ENCODE assay signal across 8 cellular contexts in genomic region chr1:50959913-50960844, GRCh38. TPM values are rescaled to one million over a fixed set of nuclear protein-coding genes. Genes with fewer than 3 reads are reported as not detected.
DNase-seq lines count a peak whose midpoint lies in the region; ATAC-seq, FAIRE-seq and TF ChIP-seq lines count a peak whose summit lies in the region.

TSS of gene FAF1 (minus strand) at chr1:50960267. CDS start at chr1:50959811, 456 bp downstream.

- H3K4me1 ChIP-seq in mammary epithelial cell (ENCODE audit: insufficient read depth, low read length) (peaks cover under 1% of the 10 kb centered on the region), small intestine (ENCODE audit: control insufficient read depth in 2 of 2, insufficient read depth in 1 of 2, low read depth in 1 of 2, low read length in 1 of 2) (no peaks in the 10 kb centered on the region)

- H2AFZ ChIP-seq in mammary epithelial cell (ENCODE audit: low read depth, low read length), result peak within 1 kb of the TSS; percentile 91

- DNase-seq in ACHN, result peak; percentile 95
- peak; percentile 97 for DNase-seq in NCI-H2171 treated with DMSO at 0.1 percent for 48 hours (lab: John Stamatoyannopoulos, UW)
- DNase-seq in WERI-Rb-1, result peak; percentile 98
- peak; percentile 98 for DNase-seq in mammary epithelial cell
- DNase-seq in iPS-NIHi11 (ENCODE audit: low spot score), result peak; percentile 98
- DNase-seq in small intestine, result peak; percentile 98

- peak within 1 kb of the TSS; percentile 84 for H3K9ac ChIP-seq in mammary epithelial cell (ENCODE audit: insufficient read depth, low read length)

- peak; percentile 37 for TF ChIP-seq CTCF in WERI-Rb-1 (IDR thresholded peaks at IDR 0.05; ENCODE audit: low read depth, low read length)
- TF ChIP-seq CTCF in mammary epithelial cell (conservative IDR thresholded peaks at IDR 0.05 in 1 of 2, IDR thresholded peaks at IDR 0.05 in 1 of 2; ENCODE audit: extremely low read depth in 1 of 2, insufficient read depth in 1 of 2, low read depth in 1 of 2, low read length in 2 of 2), result peak; percentile 30 to 44

- dilution Hi-C loops in mammary epithelial cell (cut with HindIII; ENCODE audit: low sequenced_read_pairs), result loop anchor here (5.0 kb wide), 1 partner anchor 43 kb away; no protein-coding TSS in a partner anchor

- H3K79me2 ChIP-seq in mammary epithelial cell (ENCODE audit: insufficient read depth, low read length), result peaks cover 36% of the 10 kb centered on the region

- no peaks in the 10 kb centered on the region for H4K20me1 ChIP-seq in mammary epithelial cell (ENCODE audit: insufficient read depth, low read length)

- 4% methylated on average over 10 of the region's 80 CpGs for WGBS in mammary epithelial cell (ENCODE audit: low coverage, missing lambda C conversion rate)
- WGBS in small intestine, 3 donors, result 0 to 1% (median 0%) methylated on average over 41 to 80 of the region's 80 CpGs

- ATAC-seq in GM18861 (IDR thresholded peaks at IDR 0.05; ENCODE audit: unreplicated experiment) (peak; percentile 83), HG03097 (IDR thresholded peaks at IDR 0.05; ENCODE audit: low FRiP score, unreplicated experiment) (peak; percentile 90)

- H3K4me2 ChIP-seq in mammary epithelial cell (ENCODE audit: insufficient read depth, low read depth, low read length), result peak within 1 kb of the TSS; percentile 90

- H3K4me3 ChIP-seq in WERI-Rb-1 (ENCODE audit: low read depth, low read length) (peak within 1 kb of the TSS; percentile 98), mammary epithelial cell (replicated peaks in 1 of 3; ENCODE audit: insufficient read depth in 1 of 3, low read depth in 2 of 3, low read length in 3 of 3) (peak within 1 kb of the TSS; percentile 71 to 92 (median 87)), small intestine (ENCODE audit: low read depth in 1 of 2, low read length in 2 of 2) (peak within 1 kb of the TSS; percentile 81 to 94)

- CTCF ChIA-PET in mammary epithelial cell (lab: Charles Lee; ENCODE audit: low non-redundant PET), result interaction anchor here (0.8 to 1.2 kb wide), 3 partner anchors 8 to 128 kb away, joined by 3 to 7 read pairs (median 6); no protein-coding TSS in a partner anchor

- H3K27me3 ChIP-seq in WERI-Rb-1 (ENCODE audit: insufficient read depth, low read depth, severe bottlenecking) (no peaks in the 10 kb centered on the region), mammary epithelial cell (ENCODE audit: insufficient read depth, low read length) (no peaks in the 10 kb centered on the region), small intestine (ENCODE audit: control insufficient read depth in 2 of 2, insufficient read depth in 2 of 2, low read length in 2 of 2) (no peaks in the 10 kb centered on the region)

- BruUV-seq in mammary epithelial cell (replicated peaks; lab: Mats Ljungman, UMichigan), result TSS peak; percentile 74

- H3K36me3 ChIP-seq in WERI-Rb-1 (peaks cover 27% of the 10 kb centered on the region), mammary epithelial cell (ENCODE audit: insufficient read depth, low read length) (no peaks in the 10 kb centered on the region), small intestine (ENCODE audit: control insufficient read depth in 2 of 2, insufficient read depth in 2 of 2, low read length in 2 of 2) (no peaks in the 10 kb centered on the region)

- intact Hi-C loops in mammary epithelial cell (cut with micrococcal nuclease), result loop anchor here (1.0 to 2.0 kb wide), 2 partner anchors 8 to 31 kb away; no protein-coding TSS in a partner anchor

- peak; percentile 47 for FAIRE-seq in small intestine (lab: Jason Lieb, UNC)

- H3K9me3 ChIP-seq in WERI-Rb-1 (ENCODE audit: severe bottlenecking) (no peaks in the 10 kb centered on the region), mammary epithelial cell (replicated peaks; ENCODE audit: insufficient read depth, low read length) (no peaks in the 10 kb centered on the region), small intestine (ENCODE audit: control insufficient read depth, low read depth) (no peaks in the 10 kb centered on the region)

- in situ Hi-C loops in ACHN (cut with HindIII; ENCODE audit: low pct_ligation_motif_present, low pct_unique_long_range_greater_than_20kb, low sequenced_read_pairs), result no loop called here
- in situ Hi-C loops in mammary epithelial cell (cut with MboI; ENCODE audit: low sequenced_read_pairs in 2 of 2), result no loop called here

- H3K27ac ChIP-seq in WERI-Rb-1 (peak within 1 kb of the TSS; percentile 92), mammary epithelial cell (ENCODE audit: insufficient read depth, low read depth, low read length) (peak within 1 kb of the TSS; percentile 70), small intestine (ENCODE audit: low read depth in 1 of 2, low read length in 1 of 2) (peak within 1 kb of the TSS; percentile 71 to 85)

RNA-seq across cellular contexts. Expression of gene FAF1, which starts in this region (rescaled TPM):
- 10 to 100 TPM; 56.3 to 72.8 TPM for total RNA-seq in mammary epithelial cell
- 20.0 TPM for polyA plus RNA-seq in mammary epithelial cell
- 29.9 TPM for polyA minus RNA-seq in mammary epithelial cell
- 10 to 100 TPM; 19.5 to 37.2 (median 27.8) TPM for polyA plus RNA-seq in small intestine

Comparison
In these comparisons a context has a peak if more than half of its experiments do, and no peak if none do; other contexts are left out.
1. Peak in every context shown above with its lines: DNase-seq, ATAC-seq, H3K4me3 ChIP-seq and H3K27ac ChIP-seq.